12 cellular contexts compared by ENCODE assay signal in the genomic region with DNA sequence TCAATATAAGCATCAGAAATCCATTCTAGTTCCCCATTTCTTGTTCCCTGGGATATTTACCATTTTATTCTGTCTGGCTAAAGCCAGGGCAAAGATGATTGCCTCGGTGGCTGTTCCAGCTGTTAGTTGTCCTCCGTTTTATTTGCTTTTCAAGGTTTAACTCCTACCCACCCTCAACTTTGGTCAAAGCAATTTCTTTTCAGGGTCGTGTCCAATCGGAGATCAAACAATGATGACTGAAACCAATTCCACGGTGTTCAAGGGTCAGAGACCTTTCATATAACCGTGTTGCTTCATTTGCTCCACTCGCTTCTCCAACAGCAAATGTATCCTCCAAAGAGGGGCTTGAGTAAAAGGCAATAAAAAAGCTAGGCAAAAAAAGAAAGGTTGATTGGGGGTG.
A peak's percentile ranks its signal among the peaks of the same experiment; 100 is the strongest.
DNase-seq lines count a peak whose midpoint lies in the region; ATAC-seq and TF ChIP-seq lines count a peak whose summit lies in the region.
"Had no signal": no experiment of that assay in that cellular context is flagged by ENCODE, and none has a peak within 500 bp of the region (broad histone marks: within the 10 kb centered on the region; RNA-seq: fewer than 3 reads in every experiment).

No MANE protein-coding gene starts in this region.

- H4K20me1 ChIP-seq in H9 (ENCODE audit: control insufficient read depth, insufficient read depth, insufficient read length): no peaks in the 10 kb centered on the region

- WGBS in esophagus muscularis mucosa: 60% methylated on average over 7 of the region's 7 CpGs
- no CpG with 5 or more reads among the region's 7 CpGs for WGBS in H9 (ENCODE audit: extremely low coverage, insufficient read length, low lambda C conversion rate)

- H3K56ac ChIP-seq in H9 (ENCODE audit: insufficient read length, low read depth, low read length): no peak overlapping the region

- H3K79me1 ChIP-seq in H9 (ENCODE audit: insufficient read depth, low read depth, low read length, poor library complexity, severe bottlenecking): no peaks in the 10 kb centered on the region

- H2AFZ ChIP-seq in H9 (ENCODE audit: low read length): no peak overlapping the region

- CTCF ChIA-PET in Caco-2 (lab: Charles Lee): no interaction called here
- CTCF ChIA-PET in activated B cell treated with CpG ODN at 0.5 μM for 24 hours (lab: Charles Lee): no interaction called here

- no peak overlapping the region for H2BK5ac ChIP-seq in H9 (ENCODE audit: insufficient read length, low read length)

- no peak overlapping the region for H3K18ac ChIP-seq in H9 (ENCODE audit: insufficient read length, low read depth, low read length)

- no peak overlapping the region for H3K9ac ChIP-seq in H9 (ENCODE audit: extremely low read depth, insufficient read length, low read length)

- peak overlapping the region; percentile 22 for H3K4me3 ChIP-seq in Caco-2 (ENCODE audit: low read depth, low read length)
- H3K4me3 ChIP-seq in esophagus muscularis mucosa: peak overlapping the region; percentile 36 to 65 (median 64)

- H2BK20ac ChIP-seq in H9 (ENCODE audit: low read depth, low read length, poor library complexity, severe bottlenecking): no peak overlapping the region

- H4K5ac ChIP-seq in H9 (ENCODE audit: insufficient read length, low read depth, low read length): no peak overlapping the region

- H3K27ac Mint-ChIP-seq in Caco-2 (ENCODE audit: unreplicated experiment) (no peak overlapping the region), activated B cell treated with CpG ODN at 0.5 μM for 24 hours (no peak overlapping the region), progenitor cell of endocrine pancreas (no peak overlapping the region), H9 (no peak overlapping the region)

- H3K36me3 Mint-ChIP-seq in Caco-2 (ENCODE audit: insufficient read depth, unreplicated experiment) (peaks cover 12% of the 10 kb centered on the region), activated B cell treated with CpG ODN at 0.5 μM for 24 hours (ENCODE audit: low read depth) (no peaks in the 10 kb centered on the region), progenitor cell of endocrine pancreas (ENCODE audit: insufficient read depth) (no peaks in the 10 kb centered on the region), H9 (ENCODE audit: insufficient read depth in 1 of 3, low read depth in 3 of 3) (peaks cover 0 to 2% (median 0%) of the 10 kb centered on the region in 3 experiments; a peak in 3 of 7 replicates)

- intact Hi-C loops in Caco-2 (cut with micrococcal nuclease; ENCODE audit: unreplicated experiment): loop anchor here (5.0 to 10.0 kb wide), 3 partner anchors 53 to 369 kb away; no protein-coding TSS in a partner anchor
- intact Hi-C loops in activated B cell treated with CpG ODN at 0.5 μM for 24 hours (cut with micrococcal nuclease): no loop called here
- intact Hi-C loops in esophagus muscularis mucosa (cut with DNase I): no loop called here

- peaks cover 4% of the 10 kb centered on the region for H3K23me2 ChIP-seq in H9 (ENCODE audit: insufficient read length, low read depth, low read length, poor library complexity, severe bottlenecking)

- no peak overlapping the region for H4K8ac ChIP-seq in H9 (replicated peaks; ENCODE audit: insufficient read length, low read depth, low read length)

- POLR2A ChIA-PET in Caco-2 (lab: Charles Lee) (no interaction called here), activated B cell treated with CpG ODN at 0.5 μM for 24 hours (lab: Charles Lee) (interaction anchor here (0.6 to 1.8 kb wide), 4 partner anchors 9 to 42 kb away, joined by 5 to 14 read pairs (median 12); no protein-coding TSS in a partner anchor)

- H4K91ac ChIP-seq in H9 (ENCODE audit: insufficient read length, low read depth, low read length): no peak overlapping the region

- H3K4me1 ChIP-seq in Caco-2 (no peaks in the 10 kb centered on the region), esophagus muscularis mucosa (no peaks in the 10 kb centered on the region), H9 (ENCODE audit: insufficient read depth, low read length) (no peaks in the 10 kb centered on the region)

- H3K9me3 Mint-ChIP-seq in Caco-2 (ENCODE audit: unreplicated experiment): peaks cover 2% of the 10 kb centered on the region
- no peaks in the 10 kb centered on the region for H3K9me3 Mint-ChIP-seq in activated B cell treated with CpG ODN at 0.5 μM for 24 hours
- H3K9me3 Mint-ChIP-seq in progenitor cell of endocrine pancreas (ENCODE audit: low read depth): peaks cover 5% of the 10 kb centered on the region
- peaks cover 56 to 71% of the 10 kb centered on the region in 2 experiments for H3K9me3 Mint-ChIP-seq in H9

- no peak for ATAC-seq in activated B cell treated with CpG ODN at 0.5 μM for 24 hours (ENCODE audit: low read depth)

- TF ChIP-seq CTCF in Caco-2 (IDR thresholded peaks at IDR 0.05; ENCODE audit: insufficient read depth in 1 of 2, low read depth in 1 of 2, low read length in 1 of 2, severe bottlenecking in 1 of 2, unreplicated experiment in 1 of 2) (no peak), activated B cell treated with CpG ODN at 0.5 μM for 24 hours (IDR thresholded peaks at IDR 0.05) (no peak), esophagus muscularis mucosa (IDR thresholded peaks at IDR 0.05) (no peak), progenitor cell of endocrine pancreas (IDR thresholded peaks at IDR 0.05; ENCODE audit: unreplicated experiment) (no peak), GM10266 (IDR thresholded peaks at IDR 0.05; ENCODE audit: control insufficient read depth, insufficient read depth, low read depth, missing control alignments) (no peak), H9 (conservative IDR thresholded peaks at IDR 0.05) (no peak)

- no peak overlapping the region for H2BK120ac ChIP-seq in H9 (ENCODE audit: low read depth, low read length, poor library complexity, severe bottlenecking)

- no peak overlapping the region for H2BK15ac ChIP-seq in H9 (ENCODE audit: low read depth, low read length)

- BruUV-seq in Caco-2 (replicated peaks; lab: Mats Ljungman, UMichigan): no TSS peak

- H3K4me3 Mint-ChIP-seq in Caco-2 (ENCODE audit: unreplicated experiment) (peak overlapping the region; percentile 85), activated B cell treated with CpG ODN at 0.5 μM for 24 hours (peak overlapping the region; percentile 20), progenitor cell of endocrine pancreas (ENCODE audit: low read depth) (peak overlapping the region; percentile 80), H9 (peak overlapping the region in 1 of 2 experiments; percentile 18; a peak in 1 of 5 replicates)

- H3K27ac ChIP-seq in esophagus muscularis mucosa (replicated peaks in 1 of 4) (no peak overlapping the region), H9 (ENCODE audit: insufficient read length, low read depth, low read length) (no peak overlapping the region)
- H3K27ac ChIP-seq: ovary had no signal

- TF ChIP-seq EP300 in esophagus muscularis mucosa (IDR thresholded peaks at IDR 0.05): no peak

- H2AK5ac ChIP-seq in H9 (ENCODE audit: insufficient read length, low read length): no peak overlapping the region

- H3K79me2 ChIP-seq in H9 (ENCODE audit: insufficient read depth, low read length): no peaks in the 10 kb centered on the region

- no peak for TF ChIP-seq POLR2A in esophagus muscularis mucosa (IDR thresholded peaks at IDR 0.05; ENCODE audit: low read depth)

- H3K14ac ChIP-seq in H9 (ENCODE audit: insufficient read depth, low read length): no peak overlapping the region

- H3K27me3 Mint-ChIP-seq in Caco-2 (ENCODE audit: insufficient read depth, unreplicated experiment) (no peaks in the 10 kb centered on the region), activated B cell treated with CpG ODN at 0.5 μM for 24 hours (no peaks in the 10 kb centered on the region), progenitor cell of endocrine pancreas (peaks cover under 1% of the 10 kb centered on the region), H9 (ENCODE audit: low read depth) (peaks cover 10% of the 10 kb centered on the region)

- DNase-seq in Caco-2 (no peak), activated B cell treated with CpG ODN at 0.5 μM for 24 hours (no peak), esophagus muscularis mucosa (ENCODE audit: extremely low spot score) (no peak), progenitor cell of endocrine pancreas (ENCODE audit: low spot score, unreplicated experiment) (no peak), GM10266 (ENCODE audit: extremely low spot score) (no peak), H9 (no peak), NCI-H2107 treated with DMSO at 0.1 percent for 48 hours (lab: John Stamatoyannopoulos, UW; ENCODE audit: unreplicated experiment) (no peak)
- DNase-seq in activated CD8-positive, alpha-beta memory T cell treated with anti-CD3 and anti-CD28 coated beads for 24 hours: no peak
- DNase-seq: activated CD4-positive, alpha-beta T cell treated with anti-CD3 and anti-CD28 coated beads, Interleukin-2, amount 50 U/mL, for 4 hours; NCI-H510A; ovary; T-helper 9 cell had no signal

- no peak overlapping the region for H3K23ac ChIP-seq in H9 (ENCODE audit: insufficient read length, low read depth, low read length)

- H3K9me3 ChIP-seq in Caco-2: no peaks in the 10 kb centered on the region
- H3K9me3 ChIP-seq in esophagus muscularis mucosa: no peaks in the 10 kb centered on the region
- no peaks in the 10 kb centered on the region for H3K9me3 ChIP-seq in H9 (ENCODE audit: control insufficient read depth, low read depth, low read length)
- H3K9me3 ChIP-seq: ovary had no signal

- H3K36me3 ChIP-seq in Caco-2 (ENCODE audit: control insufficient read depth, insufficient read depth, low read length) (no peaks in the 10 kb centered on the region), esophagus muscularis mucosa (no peaks in the 10 kb centered on the region)
- H3K36me3 ChIP-seq: ovary had no signal

- H3K4me1 Mint-ChIP-seq in Caco-2 (ENCODE audit: low read depth, unreplicated experiment) (peaks cover 11% of the 10 kb centered on the region), activated B cell treated with CpG ODN at 0.5 μM for 24 hours (peaks cover 4% of the 10 kb centered on the region), progenitor cell of endocrine pancreas (ENCODE audit: low read depth) (peaks cover 34% of the 10 kb centered on the region), H9 (peaks cover 10 to 36% of the 10 kb centered on the region in 2 experiments)

- H3K4ac ChIP-seq in H9 (ENCODE audit: low read depth, low read length): no peak overlapping the region

- H3T11ph ChIP-seq in H9 (ENCODE audit: low read length): no peak overlapping the region

- H3K4me2 ChIP-seq in H9 (ENCODE audit: insufficient read depth, insufficient read length, low read length): no peak overlapping the region

- no peak overlapping the region for H2BK12ac ChIP-seq in H9 (ENCODE audit: insufficient read length, low read depth, low read length)

- H3K27me3 ChIP-seq in Caco-2 (replicated peaks; ENCODE audit: control insufficient read depth, insufficient read depth, low read length): no peaks in the 10 kb centered on the region
- no peaks in the 10 kb centered on the region for H3K27me3 ChIP-seq in esophagus muscularis mucosa
- H3K27me3 ChIP-seq in H9 (ENCODE audit: insufficient read depth, low read length): no peaks in the 10 kb centered on the region
- H3K27me3 ChIP-seq: ovary had no signal
